In the genomic region with DNA sequence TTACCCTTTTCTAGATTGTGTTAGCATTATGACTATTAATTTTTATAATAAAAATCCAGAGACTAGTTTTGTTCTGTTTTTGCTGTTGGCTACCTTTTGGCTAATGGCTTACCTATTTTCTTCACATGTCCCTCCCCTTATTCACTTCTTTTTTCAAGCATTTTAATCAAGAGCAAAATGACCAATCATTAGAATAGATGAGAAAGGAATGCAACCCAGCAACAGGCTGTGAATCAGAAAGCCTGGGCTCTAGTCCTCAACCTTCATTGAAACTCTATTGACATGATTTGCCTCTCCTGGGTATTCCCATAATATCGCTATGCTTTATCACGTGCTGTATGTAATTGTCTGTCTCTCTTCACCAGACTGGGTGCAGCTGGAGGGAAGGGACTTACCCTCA, we compare ENCODE assay signal across 26 cellular contexts.
"Had no signal": no experiment of that assay in that cellular context is flagged by ENCODE, and none has a peak within 500 bp of the region (broad histone marks: within the 10 kb centered on the region; RNA-seq: fewer than 3 reads in every experiment).

No MANE protein-coding gene starts in this region.

- DNase-seq: activated CD4-positive, alpha-beta memory T cell treated with anti-CD3 and anti-CD28 coated beads, Interleukin-2, amount 10 ng/mL, durations not matched to agents 7 days and 5 days; activated CD4-positive, alpha-beta T cell treated with anti-CD3 and anti-CD28 coated beads for 1 hour; activated CD4-positive, alpha-beta T cell treated with anti-CD3 and anti-CD28 coated beads, Interleukin-2, amount 10 ng/mL, durations not matched to agents 7 days and 5 days; activated CD8-positive, alpha-beta memory T cell treated with anti-CD3 and anti-CD28 coated beads, Interleukin-2, amount 50 U/mL, for 48 hours; activated gamma-delta T cell; activated naive CD4-positive, alpha-beta T cell treated with anti-CD3 and anti-CD28 coated beads, Interleukin-2, amount 50 U/mL, for 16 hours; activated T-cell treated with anti-CD3 and anti-CD28 coated beads, Interleukin-2, amount 50 U/mL, for 24 hours; amniotic stem cell; central memory CD4-positive, alpha-beta T cell; effector CD8-positive, alpha-beta T cell; gastrocnemius medialis; glutamatergic neuron; islet precursor cell; lower lobe of right lung; mesendoderm; spleen; stimulated activated CD4-positive, alpha-beta T cell treated with anti-CD3 and anti-CD28 coated beads, Interleukin-4, amount 100 ng/mL, for 1 hour; SW 1271; T1000; trophoblast cell; uterus had no signal

- FAIRE-seq: colon, endometrium had no signal

- H3K27ac ChIP-seq: lower lobe of right lung, prostate gland, spleen, thoracic aorta, uterus had no signal

- H3K4me1 ChIP-seq: lower lobe of right lung, prostate gland, spleen, uterus had no signal

- H3K9me3 ChIP-seq: gastrocnemius medialis, lower lobe of right lung, prostate gland, spleen, thoracic aorta, uterus had no signal

- H3K36me3 ChIP-seq: gastrocnemius medialis, lower lobe of right lung, prostate gland, spleen, thoracic aorta, uterus had no signal

- H3K27me3 ChIP-seq: gastrocnemius medialis, uterus had no signal

- H3K4me3 ChIP-seq: gastrocnemius medialis, lower lobe of right lung, prostate gland, spleen, thoracic aorta, uterus had no signal

- ATAC-seq: gastrocnemius medialis; lower lobe of right lung; stimulated activated effector memory CD8-positive, alpha-beta T cell treated with anti-CD3 and anti-CD28 coated beads, Interleukin-12 subunit alpha, Interleukin-12 subunit beta, amount 100 ng/mL, for 72 hours had no signal
